In the genomic region with DNA sequence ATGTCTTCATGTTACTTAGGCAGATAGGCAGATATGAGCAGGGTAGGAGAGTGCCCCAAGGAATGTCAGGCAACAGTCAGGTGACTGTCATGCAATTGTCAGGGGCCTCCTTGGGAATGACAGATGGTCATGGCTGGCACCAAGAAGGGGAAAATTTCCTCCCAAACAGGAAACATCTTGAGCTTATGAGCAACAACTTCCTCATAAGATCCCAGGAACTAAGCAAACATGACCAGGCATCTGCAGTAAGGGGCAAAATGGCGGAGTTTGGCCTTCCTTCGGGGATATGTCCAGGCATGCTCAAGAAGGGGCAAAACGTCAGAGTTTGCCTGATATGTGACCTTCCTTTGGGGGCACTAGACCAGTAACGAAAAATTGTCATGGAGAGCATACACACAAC, we compare ENCODE assay signal across 26 cellular contexts.
DNase-seq lines count a peak whose midpoint lies in the region; ATAC-seq and TF ChIP-seq lines count a peak whose summit lies in the region.
"Had no signal": no experiment of that assay in that cellular context is flagged by ENCODE, and none has a peak within 500 bp of the region (broad histone marks: within the 10 kb centered on the region; RNA-seq: fewer than 3 reads in every experiment).

No MANE protein-coding gene starts in this region.

- no peak for ATAC-seq in activated CD8-positive, alpha-beta T cell treated with anti-CD3 and anti-CD28 coated beads, Interleukin-2, amount 10 ng/mL, durations not matched to agents 7 days and 5 days
- ATAC-seq in activated CD8-positive, alpha-beta T cell treated with anti-CD3 and anti-CD28 coated beads for 36 hours = no peak
- no peak for ATAC-seq in GM18909 (IDR thresholded peaks at IDR 0.05; ENCODE audit: poor library complexity, unreplicated experiment)
- ATAC-seq in GM21367 (IDR thresholded peaks at IDR 0.05; ENCODE audit: unreplicated experiment) = no peak
- ATAC-seq: natural killer cell, Panc1 had no signal

- 100% methylated on average over 3 of the region's 4 CpGs for WGBS in mesodermal cell (ENCODE audit: insufficient coverage in 2 of 2), 2 experiments
- 85 to 100% methylated on average over 2 to 4 of the region's 4 CpGs for WGBS in transverse colon (ENCODE audit: low coverage in 1 of 2), 2 donors

- TF ChIP-seq CTCF in activated CD8-positive, alpha-beta T cell treated with anti-CD3 and anti-CD28 coated beads for 36 hours (IDR thresholded peaks at IDR 0.05) = no peak
- TF ChIP-seq CTCF in VCaP (conservative IDR thresholded peaks at IDR 0.05) = no peak
- TF ChIP-seq CTCF in transverse colon (IDR thresholded peaks at IDR 0.05) = no peak
- TF ChIP-seq CTCF in CD14-positive monocyte (IDR thresholded peaks at IDR 0.05) = no peak

- in situ Hi-C loops in transverse colon (cut with MboI; ENCODE audit: low pct_ligation_motif_present in 1 of 4, low pct_unique_long_range_greater_than_20kb in 1 of 4, low sequenced_read_pairs in 3 of 4) = no loop called here

- intact Hi-C loops in activated CD8-positive, alpha-beta T cell treated with anti-CD3 and anti-CD28 coated beads for 36 hours (cut with micrococcal nuclease) = no loop called here
- intact Hi-C loops in transverse colon (cut with DNase I; ENCODE audit: low total_unique reads) (no loop called here), CD14-positive monocyte (cut with micrococcal nuclease) (no loop called here)

- H3K4me1 Mint-ChIP-seq in activated CD8-positive, alpha-beta T cell treated with anti-CD3 and anti-CD28 coated beads, Interleukin-2, amount 10 ng/mL, durations not matched to agents 7 days and 5 days (ENCODE audit: low read depth) = peaks cover 3% of the 10 kb centered on the region
- peaks cover 9% of the 10 kb centered on the region for H3K4me1 Mint-ChIP-seq in activated CD8-positive, alpha-beta T cell treated with anti-CD3 and anti-CD28 coated beads for 36 hours (ENCODE audit: low read depth)
- H3K4me1 Mint-ChIP-seq in CD14-positive monocyte = peaks cover 11% of the 10 kb centered on the region

- no peak overlapping the region for H3K4me3 Mint-ChIP-seq in activated CD8-positive, alpha-beta T cell treated with anti-CD3 and anti-CD28 coated beads, Interleukin-2, amount 10 ng/mL, durations not matched to agents 7 days and 5 days
- no peak overlapping the region for H3K4me3 Mint-ChIP-seq in activated CD8-positive, alpha-beta T cell treated with anti-CD3 and anti-CD28 coated beads for 36 hours
- H3K4me3 Mint-ChIP-seq in CD14-positive monocyte = no peak overlapping the region
- H3K4me3 Mint-ChIP-seq: activated T-cell treated with anti-CD3 and anti-CD28 coated beads, Interleukin-2, amount 50 U/mL, for 24 hours; B cell; natural killer cell; stimulated activated naive CD8-positive, alpha-beta T cell treated with anti-CD3 and anti-CD28 coated beads, Interleukin-15, Interleukin-2, amounts not matched to agents 100 ng/mL and 50 ng/mL, for 24 hours had no signal

- no peak for DNase-seq in activated CD8-positive, alpha-beta T cell treated with anti-CD3 and anti-CD28 coated beads, Interleukin-2, amount 10 ng/mL, durations not matched to agents 7 days and 5 days
- no peak for DNase-seq in activated CD8-positive, alpha-beta T cell treated with anti-CD3 and anti-CD28 coated beads for 36 hours
- no peak for DNase-seq in transverse colon
- no peak for DNase-seq in CD14-positive monocyte (ENCODE audit: low spot score)
- DNase-seq: 8988T; activated CD4-positive, alpha-beta T cell treated with anti-CD3 and anti-CD28 coated beads for 1 hour; activated naive CD4-positive, alpha-beta T cell; activated T-cell treated with anti-CD3 and anti-CD28 coated beads, Interleukin-2, amount 50 U/mL, for 24 hours; amygdala; kidney; natural killer cell; NCI-H1694 treated with DMSO at 0.1 percent for 48 hours; NCI-H2171; NCI-H510A treated with DMSO at 0.1 percent for 48 hours; ovary; SHP77 treated with DMSO at 0.1 percent for 48 hours; stimulated activated CD4-positive, alpha-beta T cell treated with anti-CD3 and anti-CD28 coated beads, Interleukin-12 subunit alpha, Interleukin-12 subunit beta, amount 100 ng/mL, for 4 hours had no signal

- H3K36me3 ChIP-seq in mesodermal cell (ENCODE audit: control insufficient read depth, insufficient read depth, low read length) (no peaks in the 10 kb centered on the region), transverse colon (no peaks in the 10 kb centered on the region)
- H3K36me3 ChIP-seq: ovary, right atrium auricular region had no signal

- no peaks in the 10 kb centered on the region for H3K36me3 Mint-ChIP-seq in activated CD8-positive, alpha-beta T cell treated with anti-CD3 and anti-CD28 coated beads, Interleukin-2, amount 10 ng/mL, durations not matched to agents 7 days and 5 days (ENCODE audit: low read depth)
- no peaks in the 10 kb centered on the region for H3K36me3 Mint-ChIP-seq in activated CD8-positive, alpha-beta T cell treated with anti-CD3 and anti-CD28 coated beads for 36 hours (ENCODE audit: low read depth)
- no peaks in the 10 kb centered on the region for H3K36me3 Mint-ChIP-seq in CD14-positive monocyte
- H3K36me3 Mint-ChIP-seq: natural killer cell had no signal

- TF ChIP-seq EP300 in transverse colon (IDR thresholded peaks at IDR 0.05; ENCODE audit: low read depth) = no peak

- H3K27me3 ChIP-seq in transverse colon = no peaks in the 10 kb centered on the region
- H3K27me3 ChIP-seq: ovary, right atrium auricular region had no signal

- CTCF ChIA-PET in activated CD8-positive, alpha-beta T cell treated with anti-CD3 and anti-CD28 coated beads, Interleukin-2, amount 10 ng/mL, durations not matched to agents 7 days and 5 days (lab: Charles Lee) = no interaction called here
- CTCF ChIA-PET in activated CD8-positive, alpha-beta T cell treated with anti-CD3 and anti-CD28 coated beads for 36 hours (lab: Charles Lee) = no interaction called here

- H3K4me3 ChIP-seq in mesodermal cell (ENCODE audit: extremely low read depth, insufficient read depth, low read length, poor library complexity, severe bottlenecking) (no peak overlapping the region), transverse colon (no peak overlapping the region)
- H3K4me3 ChIP-seq: lung, ovary, right atrium auricular region had no signal

- POLR2A ChIA-PET in activated CD8-positive, alpha-beta T cell treated with anti-CD3 and anti-CD28 coated beads, Interleukin-2, amount 10 ng/mL, durations not matched to agents 7 days and 5 days (lab: Charles Lee) = no interaction called here
- POLR2A ChIA-PET in activated CD8-positive, alpha-beta T cell treated with anti-CD3 and anti-CD28 coated beads for 36 hours (lab: Charles Lee) = no interaction called here

- H3K27me3 Mint-ChIP-seq in activated CD8-positive, alpha-beta T cell treated with anti-CD3 and anti-CD28 coated beads, Interleukin-2, amount 10 ng/mL, durations not matched to agents 7 days and 5 days (ENCODE audit: low read depth) = peaks cover 3% of the 10 kb centered on the region
- no peaks in the 10 kb centered on the region for H3K27me3 Mint-ChIP-seq in activated CD8-positive, alpha-beta T cell treated with anti-CD3 and anti-CD28 coated beads for 36 hours
- H3K27me3 Mint-ChIP-seq in CD14-positive monocyte (ENCODE audit: low read depth in 3 of 3) = peaks cover 0 to 2% (median 0%) of the 10 kb centered on the region in 3 donors
- H3K27me3 Mint-ChIP-seq: activated T-cell treated with anti-CD3 and anti-CD28 coated beads, Interleukin-2, amount 50 U/mL, for 24 hours; B cell; stimulated activated naive CD8-positive, alpha-beta T cell treated with anti-CD3 and anti-CD28 coated beads, Interleukin-15, Interleukin-2, amounts not matched to agents 100 ng/mL and 50 ng/mL, for 24 hours had no signal

- H3K9me3 ChIP-seq in mesodermal cell (ENCODE audit: control insufficient read depth, low read length) (no peaks in the 10 kb centered on the region), transverse colon (no peaks in the 10 kb centered on the region)
- H3K9me3 ChIP-seq: ovary, right atrium auricular region had no signal

- H3K9me3 Mint-ChIP-seq in activated CD8-positive, alpha-beta T cell treated with anti-CD3 and anti-CD28 coated beads, Interleukin-2, amount 10 ng/mL, durations not matched to agents 7 days and 5 days (ENCODE audit: insufficient read depth) = no peaks in the 10 kb centered on the region
- no peaks in the 10 kb centered on the region for H3K9me3 Mint-ChIP-seq in activated CD8-positive, alpha-beta T cell treated with anti-CD3 and anti-CD28 coated beads for 36 hours
- H3K9me3 Mint-ChIP-seq in CD14-positive monocyte = peaks cover 0 to 17% (median 4%) of the 10 kb centered on the region in 7 donors
- H3K9me3 Mint-ChIP-seq: activated T-cell treated with anti-CD3 and anti-CD28 coated beads, Interleukin-2, amount 50 U/mL, for 24 hours; stimulated activated naive CD8-positive, alpha-beta T cell treated with anti-CD3 and anti-CD28 coated beads, Interleukin-15, Interleukin-2, amounts not matched to agents 100 ng/mL and 50 ng/mL, for 24 hours had no signal

- no peaks in the 10 kb centered on the region for H3K4me1 ChIP-seq in mesodermal cell (ENCODE audit: control insufficient read depth, insufficient read depth, low read length, poor library complexity, severe bottlenecking)
- H3K4me1 ChIP-seq in transverse colon = peaks cover 7 to 57% (median 14%) of the 10 kb centered on the region in 4 donors

- TF ChIP-seq POLR2A in transverse colon (IDR thresholded peaks at IDR 0.05) = no peak

- peak overlapping the region; percentile 31 for H3K27ac Mint-ChIP-seq in activated CD8-positive, alpha-beta T cell treated with anti-CD3 and anti-CD28 coated beads, Interleukin-2, amount 10 ng/mL, durations not matched to agents 7 days and 5 days
- no peak overlapping the region for H3K27ac Mint-ChIP-seq in activated CD8-positive, alpha-beta T cell treated with anti-CD3 and anti-CD28 coated beads for 36 hours
- H3K27ac Mint-ChIP-seq in CD14-positive monocyte = peak overlapping the region in 1 of 7 donors; percentile 10
- H3K27ac Mint-ChIP-seq: activated T-cell treated with anti-CD3 and anti-CD28 coated beads, Interleukin-2, amount 50 U/mL, for 24 hours; B cell; stimulated activated naive CD8-positive, alpha-beta T cell treated with anti-CD3 and anti-CD28 coated beads, Interleukin-15, Interleukin-2, amounts not matched to agents 100 ng/mL and 50 ng/mL, for 24 hours had no signal

- H3K27ac ChIP-seq in VCaP (peak overlapping the region; percentile 74; the same call in 1 of the 2 replicates), mesodermal cell (ENCODE audit: low read depth, low read length, severe bottlenecking) (peak overlapping the region; percentile 57), transverse colon (peak overlapping the region in 3 of 4 donors; percentile 20 to 84 (median 33))
- H3K27ac ChIP-seq: ovary, right atrium auricular region had no signal
